1 cellular context compared by ENCODE assay signal in the genomic region with DNA sequence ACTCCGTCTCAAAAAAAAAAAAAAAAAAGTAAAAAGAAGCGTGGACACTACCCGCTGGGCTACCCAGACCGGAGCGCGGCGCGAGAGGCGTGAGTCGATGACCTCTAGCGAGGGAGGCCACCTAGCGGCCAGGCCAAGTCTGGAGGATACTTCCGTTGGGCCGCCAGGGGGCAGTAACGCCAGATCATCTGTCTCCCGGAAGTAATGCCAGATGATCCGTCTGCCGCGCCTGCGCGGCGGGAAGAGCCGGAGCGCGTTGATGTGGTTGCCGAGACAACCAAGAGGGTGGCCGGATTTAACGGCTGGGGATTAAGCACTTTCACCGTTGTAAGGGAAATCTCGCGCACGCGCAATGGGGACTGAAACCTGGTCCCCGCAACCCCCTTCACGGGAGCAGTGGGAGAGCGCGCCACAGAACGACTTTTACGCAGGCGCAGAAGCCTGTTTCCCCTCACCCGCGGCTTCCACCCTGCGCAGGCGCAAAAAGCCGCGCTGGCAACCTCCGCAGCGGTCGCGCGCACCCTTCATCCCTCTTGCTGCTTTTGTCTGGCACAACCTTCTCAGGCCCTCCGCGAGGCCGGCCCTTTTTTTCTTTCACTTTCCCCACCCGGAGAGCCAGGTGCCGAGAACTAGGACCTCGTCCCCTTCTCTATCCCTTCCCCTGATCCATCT.
TF ChIP-seq lines count a peak whose summit lies in the region.

No MANE protein-coding gene starts in this region.

TF ChIP-seq in K562, 482 proteins besides CTCF, POLR2A, EP300 and RAD21 (continued from another document and continues in another):
- peak; percentile 12 for TF ChIP-seq SP2 (IDR thresholded peaks at IDR 0.05; ENCODE audit: extremely low read depth, low read depth, low read length, poor library complexity, severe bottlenecking)
- no peak for TF ChIP-seq ZNF347 (CRISPR knock-in tag; IDR thresholded peaks at IDR 0.05; ENCODE audit: low read depth)
- no peak for TF ChIP-seq SRSF9 (IDR thresholded peaks at IDR 0.05; ENCODE audit: borderline replicate concordance, low read depth, low read length)
- TF ChIP-seq CBX5 (IDR thresholded peaks at IDR 0.05; ENCODE audit: borderline replicate concordance, low read depth) = 0 out of 2 replicates have a peak, but pooled peaks have one; percentile 47
- TF ChIP-seq ZNF217 (CRISPR knock-in tag; IDR thresholded peaks at IDR 0.05) = no peak
- TF ChIP-seq FUS (optimal IDR thresholded peaks at IDR 0.05; ENCODE audit: low read depth, low read length) = no peak
- TF ChIP-seq ZC3H11A (IDR thresholded peaks at IDR 0.05; ENCODE audit: low read depth, low read length) = no peak
- TF ChIP-seq, protein P1, sequence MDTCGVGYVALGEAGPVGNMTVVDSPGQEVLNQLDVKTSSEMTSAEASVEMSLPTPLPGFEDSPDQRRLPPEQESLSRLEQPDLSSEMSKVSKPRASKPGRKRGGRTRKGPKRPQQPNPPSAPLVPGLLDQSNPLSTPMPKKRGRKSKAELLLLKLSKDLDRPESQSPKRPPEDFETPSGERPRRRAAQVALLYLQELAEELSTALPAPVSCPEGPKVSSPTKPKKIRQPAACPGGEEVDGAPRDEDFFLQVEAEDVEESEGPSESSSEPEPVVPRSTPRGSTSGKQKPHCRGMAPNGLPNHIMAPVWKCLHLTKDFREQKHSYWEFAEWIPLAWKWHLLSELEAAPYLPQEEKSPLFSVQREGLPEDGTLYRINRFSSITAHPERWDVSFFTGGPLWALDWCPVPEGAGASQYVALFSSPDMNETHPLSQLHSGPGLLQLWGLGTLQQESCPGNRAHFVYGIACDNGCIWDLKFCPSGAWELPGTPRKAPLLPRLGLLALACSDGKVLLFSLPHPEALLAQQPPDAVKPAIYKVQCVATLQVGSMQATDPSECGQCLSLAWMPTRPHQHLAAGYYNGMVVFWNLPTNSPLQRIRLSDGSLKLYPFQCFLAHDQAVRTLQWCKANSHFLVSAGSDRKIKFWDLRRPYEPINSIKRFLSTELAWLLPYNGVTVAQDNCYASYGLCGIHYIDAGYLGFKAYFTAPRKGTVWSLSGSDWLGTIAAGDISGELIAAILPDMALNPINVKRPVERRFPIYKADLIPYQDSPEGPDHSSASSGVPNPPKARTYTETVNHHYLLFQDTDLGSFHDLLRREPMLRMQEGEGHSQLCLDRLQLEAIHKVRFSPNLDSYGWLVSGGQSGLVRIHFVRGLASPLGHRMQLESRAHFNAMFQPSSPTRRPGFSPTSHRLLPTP (IDR thresholded peaks at IDR 0.05; ENCODE audit: borderline replicate concordance, extremely low read depth, insufficient read length) = no peak
- TF ChIP-seq, protein P2, sequence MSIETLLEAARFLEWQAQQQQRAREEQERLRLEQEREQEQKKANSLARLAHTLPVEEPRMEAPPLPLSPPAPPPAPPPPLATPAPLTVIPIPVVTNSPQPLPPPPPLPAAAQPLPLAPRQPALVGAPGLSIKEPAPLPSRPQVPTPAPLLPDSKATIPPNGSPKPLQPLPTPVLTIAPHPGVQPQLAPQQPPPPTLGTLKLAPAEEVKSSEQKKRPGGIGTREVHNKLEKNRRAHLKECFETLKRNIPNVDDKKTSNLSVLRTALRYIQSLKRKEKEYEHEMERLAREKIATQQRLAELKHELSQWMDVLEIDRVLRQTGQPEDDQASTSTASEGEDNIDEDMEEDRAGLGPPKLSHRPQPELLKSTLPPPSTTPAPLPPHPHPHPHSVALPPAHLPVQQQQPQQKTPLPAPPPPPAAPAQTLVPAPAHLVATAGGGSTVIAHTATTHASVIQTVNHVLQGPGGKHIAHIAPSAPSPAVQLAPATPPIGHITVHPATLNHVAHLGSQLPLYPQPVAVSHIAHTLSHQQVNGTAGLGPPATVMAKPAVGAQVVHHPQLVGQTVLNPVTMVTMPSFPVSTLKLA (conservative IDR thresholded peaks at IDR 0.05) = peak; percentile 73 to 86
- no peak for TF ChIP-seq ZNF445 (CRISPR knock-in tag; IDR thresholded peaks at IDR 0.05; ENCODE audit: low read depth)
- TF ChIP-seq LARP7 (IDR thresholded peaks at IDR 0.05) = no peak
- peak; percentile 32; the same call in 1 of the 2 replicates for TF ChIP-seq CBX1 (IDR thresholded peaks at IDR 0.05; ENCODE audit: low read depth)
- TF ChIP-seq ESRRA (IDR thresholded peaks at IDR 0.05; ENCODE audit: borderline replicate concordance, low read depth) = peak; percentile 97
- no peak for TF ChIP-seq MTF1 (CRISPR knock-in tag; IDR thresholded peaks at IDR 0.05; ENCODE audit: borderline replicate concordance)
- TF ChIP-seq HMGN3 (IDR thresholded peaks at IDR 0.05; ENCODE audit: borderline replicate concordance, extremely low read depth, insufficient read length, low read depth, low read length) = peak; percentile 73
- peak in 2 of 3 experiments; percentile 48 to 49 for TF ChIP-seq YY1 (IDR thresholded peaks at IDR 0.05; ENCODE audit: borderline replicate concordance in 1 of 3, control insufficient read depth in 1 of 3, extremely low read depth in 1 of 3, insufficient read depth in 3 of 3, insufficient read length in 1 of 3, insufficient replicate concordance in 2 of 3, low read depth in 1 of 3, low read length in 2 of 3)
- peak; percentile 85 for TF ChIP-seq POLR2G (IDR thresholded peaks at IDR 0.05; ENCODE audit: low read depth, low read length)
- TF ChIP-seq ASH1L (IDR thresholded peaks at IDR 0.05; ENCODE audit: borderline replicate concordance, low read depth, partially characterized antibody) = no peak
- no peak; the same call in 1 of the 2 replicates for TF ChIP-seq TCF7 (IDR thresholded peaks at IDR 0.05; ENCODE audit: borderline replicate concordance)
- no peak for TF ChIP-seq TAF1 (IDR thresholded peaks at IDR 0.05; ENCODE audit: control insufficient read depth, extremely low read depth, insufficient read depth, low read length, severe bottlenecking)
- peak; percentile 73; the same call in 1 of the 2 replicates for TF ChIP-seq CC2D1A (IDR thresholded peaks at IDR 0.05)
- no peak for TF ChIP-seq ZSCAN32 (CRISPR knock-in tag; IDR thresholded peaks at IDR 0.05)
- TF ChIP-seq, protein P3, sequence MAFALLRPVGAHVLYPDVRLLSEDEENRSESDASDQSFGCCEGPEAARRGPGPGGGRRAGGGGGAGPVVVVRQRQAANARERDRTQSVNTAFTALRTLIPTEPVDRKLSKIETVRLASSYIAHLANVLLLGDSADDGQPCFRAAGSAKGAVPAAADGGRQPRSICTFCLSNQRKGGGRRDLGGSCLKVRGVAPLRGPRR (CRISPR knock-in tag; IDR thresholded peaks at IDR 0.05) = no peak
- TF ChIP-seq CSDE1 (IDR thresholded peaks at IDR 0.05) = peak in 1 of 2 experiments; percentile 89; a peak in 2 of 4 replicates
- TF ChIP-seq PYGO2 (tag; IDR thresholded peaks at IDR 0.05) = no peak
- peak; percentile 94 for TF ChIP-seq SUPT5H (IDR thresholded peaks at IDR 0.05)
- no peak for TF ChIP-seq MTA2 (IDR thresholded peaks at IDR 0.05; ENCODE audit: low read depth)
- TF ChIP-seq NONO (IDR thresholded peaks at IDR 0.05; ENCODE audit: low read depth in 2 of 2, low read length in 1 of 2) = no peak
- TF ChIP-seq, protein P4, sequence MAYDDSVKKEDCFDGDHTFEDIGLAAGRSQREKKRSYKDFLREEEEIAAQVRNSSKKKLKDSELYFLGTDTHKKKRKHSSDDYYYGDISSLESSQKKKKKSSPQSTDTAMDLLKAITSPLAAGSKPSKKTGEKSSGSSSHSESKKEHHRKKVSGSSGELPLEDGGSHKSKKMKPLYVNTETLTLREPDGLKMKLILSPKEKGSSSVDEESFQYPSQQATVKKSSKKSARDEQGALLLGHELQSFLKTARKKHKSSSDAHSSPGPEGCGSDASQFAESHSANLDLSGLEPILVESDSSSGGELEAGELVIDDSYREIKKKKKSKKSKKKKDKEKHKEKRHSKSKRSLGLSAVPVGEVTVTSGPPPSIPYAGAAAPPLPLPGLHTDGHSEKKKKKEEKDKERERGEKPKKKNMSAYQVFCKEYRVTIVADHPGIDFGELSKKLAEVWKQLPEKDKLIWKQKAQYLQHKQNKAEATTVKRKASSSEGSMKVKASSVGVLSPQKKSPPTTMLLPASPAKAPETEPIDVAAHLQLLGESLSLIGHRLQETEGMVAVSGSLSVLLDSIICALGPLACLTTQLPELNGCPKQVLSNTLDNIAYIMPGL (CRISPR knock-in tag; IDR thresholded peaks at IDR 0.05) = peak; percentile 93; the same call in 1 of the 2 replicates
- peak; percentile 92 for TF ChIP-seq RB1 (IDR thresholded peaks at IDR 0.05; ENCODE audit: low read depth)
- TF ChIP-seq, protein P5, sequence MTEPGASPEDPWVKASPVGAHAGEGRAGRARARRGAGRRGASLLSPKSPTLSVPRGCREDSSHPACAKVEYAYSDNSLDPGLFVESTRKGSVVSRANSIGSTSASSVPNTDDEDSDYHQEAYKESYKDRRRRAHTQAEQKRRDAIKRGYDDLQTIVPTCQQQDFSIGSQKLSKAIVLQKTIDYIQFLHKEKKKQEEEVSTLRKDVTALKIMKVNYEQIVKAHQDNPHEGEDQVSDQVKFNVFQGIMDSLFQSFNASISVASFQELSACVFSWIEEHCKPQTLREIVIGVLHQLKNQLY (CRISPR knock-in tag; conservative IDR thresholded peaks at IDR 0.05) = no peak
- TF ChIP-seq STAG1 (CRISPR knock-in tag; IDR thresholded peaks at IDR 0.05; ENCODE audit: borderline replicate concordance) = peak; percentile 40; the same call in 1 of the 2 replicates
- no peak for TF ChIP-seq SIRT6 (IDR thresholded peaks at IDR 0.05; ENCODE audit: low read depth, low read length)
- TF ChIP-seq, protein P6, sequence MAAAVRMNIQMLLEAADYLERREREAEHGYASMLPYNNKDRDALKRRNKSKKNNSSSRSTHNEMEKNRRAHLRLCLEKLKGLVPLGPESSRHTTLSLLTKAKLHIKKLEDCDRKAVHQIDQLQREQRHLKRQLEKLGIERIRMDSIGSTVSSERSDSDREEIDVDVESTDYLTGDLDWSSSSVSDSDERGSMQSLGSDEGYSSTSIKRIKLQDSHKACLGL (CRISPR knock-in tag; IDR thresholded peaks at IDR 0.05; ENCODE audit: borderline replicate concordance, poor library complexity, severe bottlenecking) = peak; percentile 27
- TF ChIP-seq TGIF2 (CRISPR knock-in tag; IDR thresholded peaks at IDR 0.05) = no peak
- TF ChIP-seq, protein P7, sequence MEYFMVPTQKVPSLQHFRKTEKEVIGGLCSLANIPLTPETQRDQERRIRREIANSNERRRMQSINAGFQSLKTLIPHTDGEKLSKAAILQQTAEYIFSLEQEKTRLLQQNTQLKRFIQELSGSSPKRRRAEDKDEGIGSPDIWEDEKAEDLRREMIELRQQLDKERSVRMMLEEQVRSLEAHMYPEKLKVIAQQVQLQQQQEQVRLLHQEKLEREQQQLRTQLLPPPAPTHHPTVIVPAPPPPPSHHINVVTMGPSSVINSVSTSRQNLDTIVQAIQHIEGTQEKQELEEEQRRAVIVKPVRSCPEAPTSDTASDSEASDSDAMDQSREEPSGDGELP (CRISPR knock-in tag; IDR thresholded peaks at IDR 0.05; ENCODE audit: borderline replicate concordance) = peak; percentile 97
- TF ChIP-seq, protein P8, sequence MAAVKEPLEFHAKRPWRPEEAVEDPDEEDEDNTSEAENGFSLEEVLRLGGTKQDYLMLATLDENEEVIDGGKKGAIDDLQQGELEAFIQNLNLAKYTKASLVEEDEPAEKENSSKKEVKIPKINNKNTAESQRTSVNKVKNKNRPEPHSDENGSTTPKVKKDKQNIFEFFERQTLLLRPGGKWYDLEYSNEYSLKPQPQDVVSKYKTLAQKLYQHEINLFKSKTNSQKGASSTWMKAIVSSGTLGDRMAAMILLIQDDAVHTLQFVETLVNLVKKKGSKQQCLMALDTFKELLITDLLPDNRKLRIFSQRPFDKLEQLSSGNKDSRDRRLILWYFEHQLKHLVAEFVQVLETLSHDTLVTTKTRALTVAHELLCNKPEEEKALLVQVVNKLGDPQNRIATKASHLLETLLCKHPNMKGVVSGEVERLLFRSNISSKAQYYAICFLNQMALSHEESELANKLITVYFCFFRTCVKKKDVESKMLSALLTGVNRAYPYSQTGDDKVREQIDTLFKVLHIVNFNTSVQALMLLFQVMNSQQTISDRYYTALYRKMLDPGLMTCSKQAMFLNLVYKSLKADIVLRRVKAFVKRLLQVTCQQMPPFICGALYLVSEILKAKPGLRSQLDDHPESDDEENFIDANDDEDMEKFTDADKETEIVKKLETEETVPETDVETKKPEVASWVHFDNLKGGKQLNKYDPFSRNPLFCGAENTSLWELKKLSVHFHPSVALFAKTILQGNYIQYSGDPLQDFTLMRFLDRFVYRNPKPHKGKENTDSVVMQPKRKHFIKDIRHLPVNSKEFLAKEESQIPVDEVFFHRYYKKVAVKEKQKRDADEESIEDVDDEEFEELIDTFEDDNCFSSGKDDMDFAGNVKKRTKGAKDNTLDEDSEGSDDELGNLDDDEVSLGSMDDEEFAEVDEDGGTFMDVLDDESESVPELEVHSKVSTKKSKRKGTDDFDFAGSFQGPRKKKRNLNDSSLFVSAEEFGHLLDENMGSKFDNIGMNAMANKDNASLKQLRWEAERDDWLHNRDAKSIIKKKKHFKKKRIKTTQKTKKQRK (IDR thresholded peaks at IDR 0.05; ENCODE audit: borderline replicate concordance, low read depth, low read length) = no peak
- TF ChIP-seq, protein P9, sequence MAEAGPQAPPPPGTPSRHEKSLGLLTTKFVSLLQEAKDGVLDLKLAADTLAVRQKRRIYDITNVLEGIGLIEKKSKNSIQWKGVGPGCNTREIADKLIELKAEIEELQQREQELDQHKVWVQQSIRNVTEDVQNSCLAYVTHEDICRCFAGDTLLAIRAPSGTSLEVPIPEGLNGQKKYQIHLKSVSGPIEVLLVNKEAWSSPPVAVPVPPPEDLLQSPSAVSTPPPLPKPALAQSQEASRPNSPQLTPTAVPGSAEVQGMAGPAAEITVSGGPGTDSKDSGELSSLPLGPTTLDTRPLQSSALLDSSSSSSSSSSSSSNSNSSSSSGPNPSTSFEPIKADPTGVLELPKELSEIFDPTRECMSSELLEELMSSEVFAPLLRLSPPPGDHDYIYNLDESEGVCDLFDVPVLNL (CRISPR knock-in tag; IDR thresholded peaks at IDR 0.05; ENCODE audit: low read depth) = no peak
- TF ChIP-seq, protein P10, sequence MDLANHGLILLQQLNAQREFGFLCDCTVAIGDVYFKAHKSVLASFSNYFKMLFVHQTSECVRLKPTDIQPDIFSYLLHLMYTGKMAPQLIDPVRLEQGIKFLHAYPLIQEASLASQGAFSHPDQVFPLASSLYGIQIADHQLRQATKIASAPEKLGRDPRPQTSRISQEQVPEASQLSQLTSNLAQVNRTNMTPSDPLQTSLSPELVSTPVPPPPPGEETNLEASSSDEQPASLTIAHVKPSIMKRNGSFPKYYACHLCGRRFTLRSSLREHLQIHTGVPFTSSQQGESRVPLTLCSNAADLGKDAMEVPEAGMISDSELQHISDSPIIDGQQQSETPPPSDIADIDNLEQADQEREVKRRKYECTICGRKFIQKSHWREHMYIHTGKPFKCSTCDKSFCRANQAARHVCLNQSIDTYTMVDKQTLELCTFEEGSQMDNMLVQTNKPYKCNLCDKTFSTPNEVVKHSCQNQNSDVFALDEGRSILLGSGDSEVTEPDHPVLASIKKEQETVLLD (IDR thresholded peaks at IDR 0.05) = peak; percentile 98
- no peak for TF ChIP-seq ZFP1 (CRISPR knock-in tag; IDR thresholded peaks at IDR 0.05)
- no peak; the same call in 1 of the 2 replicates for TF ChIP-seq ZNF24 (IDR thresholded peaks at IDR 0.05)
- peak; percentile 8; the same call in 1 of the 2 replicates for TF ChIP-seq ZSCAN29 (IDR thresholded peaks at IDR 0.05)
- no peak for TF ChIP-seq ZFP36 (IDR thresholded peaks at IDR 0.05; ENCODE audit: low read depth, low read length, partially characterized antibody)
- no peak for TF ChIP-seq EGR1 (conservative IDR thresholded peaks at IDR 0.05)
- TF ChIP-seq MECOM (CRISPR knock-in tag; IDR thresholded peaks at IDR 0.05) = 0 out of 2 replicates have a peak, but pooled peaks have one; percentile 29
- TF ChIP-seq CAMTA2 (CRISPR knock-in tag; conservative IDR thresholded peaks at IDR 0.05) = no peak
